Comparison of ENCODE assay signal across 24 cellular contexts in genomic region chr6:22322103-22322882, GRCh38. TPM values are rescaled to one million over a fixed set of nuclear protein-coding genes. Genes with fewer than 3 reads are reported as not detected.
DNase-seq lines count a peak whose midpoint lies in the region; ATAC-seq and TF ChIP-seq lines count a peak whose summit lies in the region.
"Had no signal": no experiment of that assay in that cellular context is flagged by ENCODE, and none has a peak within 500 bp of the region (broad histone marks: within the 10 kb centered on the region; RNA-seq: fewer than 3 reads in every experiment).

No MANE protein-coding gene starts in this region.

- H3K9me2 ChIP-seq in GM23338 (ENCODE audit: insufficient read depth) (no peaks in the 10 kb centered on the region), OCI-LY1 (ENCODE audit: low read depth, low read length) (no peaks in the 10 kb centered on the region)

- H3K4me2 ChIP-seq in GM23338 (no peak overlapping the region), OCI-LY1 (ENCODE audit: low read length) (peak overlapping the region; percentile 39)

- H3K79me2 ChIP-seq in GM23338 (replicated peaks; ENCODE audit: insufficient read depth) (no peaks in the 10 kb centered on the region), OCI-LY1 (ENCODE audit: insufficient read depth, low read length) (no peaks in the 10 kb centered on the region)

- H4K20me1 ChIP-seq in GM23338 (replicated peaks; ENCODE audit: insufficient read depth) (no peaks in the 10 kb centered on the region), OCI-LY1 (ENCODE audit: insufficient read depth, low read length) (no peaks in the 10 kb centered on the region)

- H3F3A ChIP-seq in GM23338 (replicated peaks; ENCODE audit: low read depth) (no peaks in the 10 kb centered on the region), OCI-LY1 (ENCODE audit: insufficient read depth, low read length) (peaks cover 6% of the 10 kb centered on the region; the same call in 1 of the 2 replicates)

- H3K9ac ChIP-seq in OCI-LY1 (ENCODE audit: low read length) = peak overlapping the region; percentile 51

- no peaks in the 10 kb centered on the region for H3K4me1 ChIP-seq in GM23338 (ENCODE audit: insufficient read depth)
- H3K4me1 ChIP-seq in OCI-LY1 (ENCODE audit: insufficient read depth, low read length, severe bottlenecking) = peaks cover 51% of the 10 kb centered on the region
- H3K4me1 ChIP-seq: left ventricle myocardium inferior had no signal

- H3K9me3 Mint-ChIP-seq in GM23338 = peaks cover 21% of the 10 kb centered on the region
- H3K9me3 Mint-ChIP-seq in mesothelial cell of epicardium = peaks cover 4% of the 10 kb centered on the region
- H3K9me3 Mint-ChIP-seq: activated naive CD4-positive, alpha-beta T cell treated with anti-CD3 and anti-CD28 coated beads for 36 hours; naive thymus-derived CD8-positive, alpha-beta T cell; stimulated activated naive CD8-positive, alpha-beta T cell treated with anti-CD3 and anti-CD28 coated beads, Interleukin-15, amount 100 ng/mL, for 72 hours had no signal

- H3K4me3 Mint-ChIP-seq in GM23338 (no peak overlapping the region), mesothelial cell of epicardium (no peak overlapping the region)
- H3K4me3 Mint-ChIP-seq: activated CD4-positive, alpha-beta T cell treated with anti-CD3 and anti-CD28 coated beads for 36 hours; activated naive CD4-positive, alpha-beta T cell treated with anti-CD3 and anti-CD28 coated beads for 36 hours; naive thymus-derived CD8-positive, alpha-beta T cell; stimulated activated naive CD8-positive, alpha-beta T cell treated with anti-CD3 and anti-CD28 coated beads, Interleukin-15, amount 100 ng/mL, for 72 hours had no signal

- H3K36me3 ChIP-seq in GM23338 (ENCODE audit: insufficient read depth) = no peaks in the 10 kb centered on the region
- no peaks in the 10 kb centered on the region for H3K36me3 ChIP-seq in OCI-LY1 (ENCODE audit: insufficient read depth, low read length)
- H3K36me3 ChIP-seq: brain microvascular endothelial cell, left ventricle myocardium inferior, vagina had no signal

- H2AFZ ChIP-seq in GM23338 (peak overlapping the region; percentile 86; the same call in 1 of the 2 replicates), OCI-LY1 (ENCODE audit: low read length) (no peak overlapping the region)

- H3K27me3 ChIP-seq in GM23338 (ENCODE audit: insufficient read depth) = no peaks in the 10 kb centered on the region
- H3K27me3 ChIP-seq in OCI-LY1 (ENCODE audit: insufficient read depth, low read length) = no peaks in the 10 kb centered on the region
- H3K27me3 ChIP-seq: brain microvascular endothelial cell, vagina had no signal

- H3K27me3 Mint-ChIP-seq in GM23338 (ENCODE audit: insufficient read depth, low read depth, poor library complexity) = peaks cover 3% of the 10 kb centered on the region
- no peaks in the 10 kb centered on the region for H3K27me3 Mint-ChIP-seq in mesothelial cell of epicardium (ENCODE audit: low read depth)
- H3K27me3 Mint-ChIP-seq: activated CD4-positive, alpha-beta T cell treated with anti-CD3 and anti-CD28 coated beads for 36 hours; naive thymus-derived CD8-positive, alpha-beta T cell; stimulated activated naive CD8-positive, alpha-beta T cell treated with anti-CD3 and anti-CD28 coated beads, Interleukin-15, amount 100 ng/mL, for 72 hours had no signal

- no peaks in the 10 kb centered on the region for H3K9me3 ChIP-seq in OCI-LY1 (ENCODE audit: low read length)
- H3K9me3 ChIP-seq: left ventricle myocardium inferior, vagina had no signal

- no peaks in the 10 kb centered on the region for H3K4me1 Mint-ChIP-seq in GM23338
- peaks cover 30% of the 10 kb centered on the region for H3K4me1 Mint-ChIP-seq in mesothelial cell of epicardium
- H3K4me1 Mint-ChIP-seq: activated CD4-positive, alpha-beta T cell treated with anti-CD3 and anti-CD28 coated beads for 36 hours; naive thymus-derived CD8-positive, alpha-beta T cell; stimulated activated naive CD8-positive, alpha-beta T cell treated with anti-CD3 and anti-CD28 coated beads, Interleukin-15, amount 100 ng/mL, for 72 hours had no signal

- TF ChIP-seq CTCF in GM12865 (IDR thresholded peaks at IDR 0.05; ENCODE audit: insufficient read depth, low read depth, low read length, missing control alignments) = no peak
- TF ChIP-seq CTCF in GM23338 (conservative IDR thresholded peaks at IDR 0.05; ENCODE audit: low read depth in 2 of 2) = no peak
- no peak for TF ChIP-seq CTCF in OCI-LY1 (IDR thresholded peaks at IDR 0.05; ENCODE audit: low read length)
- no peak for TF ChIP-seq CTCF in mesothelial cell of epicardium (IDR thresholded peaks at IDR 0.05; ENCODE audit: unreplicated experiment)

- H3K36me3 Mint-ChIP-seq in GM23338 (ENCODE audit: low read depth) = peaks cover 17% of the 10 kb centered on the region
- H3K36me3 Mint-ChIP-seq in mesothelial cell of epicardium = peaks cover 3% of the 10 kb centered on the region
- H3K36me3 Mint-ChIP-seq: naive thymus-derived CD8-positive, alpha-beta T cell had no signal

- ATAC-seq in GM23338 = no peak
- ATAC-seq: activated CD4-positive, alpha-beta T cell treated with anti-CD3 and anti-CD28 coated beads for 36 hours; naive thymus-derived CD8-positive, alpha-beta T cell; stimulated activated naive CD8-positive, alpha-beta T cell treated with anti-CD3 and anti-CD28 coated beads, Interleukin-15, amount 100 ng/mL, for 72 hours had no signal

- no peak overlapping the region for H3K27ac Mint-ChIP-seq in GM23338
- peak overlapping the region; percentile 19 for H3K27ac Mint-ChIP-seq in mesothelial cell of epicardium
- H3K27ac Mint-ChIP-seq: activated CD4-positive, alpha-beta T cell treated with anti-CD3 and anti-CD28 coated beads for 36 hours; activated naive CD4-positive, alpha-beta T cell treated with anti-CD3 and anti-CD28 coated beads for 36 hours; naive thymus-derived CD8-positive, alpha-beta T cell; stimulated activated naive CD8-positive, alpha-beta T cell treated with anti-CD3 and anti-CD28 coated beads, Interleukin-15, amount 100 ng/mL, for 72 hours had no signal

- DNase-seq in GM12865 (ENCODE audit: low read depth) (peak; percentile 81), GM23338 (ENCODE audit: low spot score) (no peak), mesothelial cell of epicardium (ENCODE audit: low spot score in 2 of 2, unreplicated experiment in 2 of 2) (no peak), 8988T (no peak), foreskin melanocyte (no peak), erythroblast (lab: John Stamatoyannopoulos, UW) (no peak), DMS79 treated with DMSO at 0.1 percent for 48 hours (lab: John Stamatoyannopoulos, UW) (no peak)
- DNase-seq: activated CD4-positive, alpha-beta T cell treated with anti-CD3 and anti-CD28 coated beads for 36 hours; activated CD8-positive, alpha-beta memory T cell treated with anti-CD3 and anti-CD28 coated beads, Interleukin-2, amount 50 U/mL, for 48 hours; activated naive CD4-positive, alpha-beta T cell treated with anti-CD3 and anti-CD28 coated beads for 36 hours; brain microvascular endothelial cell; effector CD4-positive, alpha-beta T cell; GF-D8; GOT3; left ventricle myocardium inferior; naive thymus-derived CD8-positive, alpha-beta T cell; NCI-H1105; NCI-H226; SIG-M5; stimulated activated naive CD8-positive, alpha-beta T cell treated with anti-CD3 and anti-CD28 coated beads, Interleukin-15, amount 100 ng/mL, for 72 hours had no signal

- H3K27ac ChIP-seq in GM23338 (ENCODE audit: low read depth) (no peak overlapping the region), OCI-LY1 (ENCODE audit: low read depth, low read length, poor library complexity, severe bottlenecking) (peak overlapping the region; percentile 96)
- H3K27ac ChIP-seq: brain microvascular endothelial cell, left ventricle myocardium inferior, vagina had no signal

- peak overlapping the region; percentile 17; the same call in 1 of the 2 replicates for H3K4me3 ChIP-seq in GM12865 (ENCODE audit: low read depth, low read length)
- no peak overlapping the region for H3K4me3 ChIP-seq in GM23338
- no peak overlapping the region for H3K4me3 ChIP-seq in OCI-LY1 (ENCODE audit: low read depth, low read length, poor library complexity, severe bottlenecking)
- H3K4me3 ChIP-seq: left ventricle myocardium inferior, vagina had no signal

- TF ChIP-seq POLR2A in erythroblast (IDR thresholded peaks at IDR 0.05; ENCODE audit: low read length) = no peak

TF ChIP-seq in GM23338, 12 proteins besides CTCF, POLR2A, EP300 and RAD21 (continues in another document):
- TF ChIP-seq STAT1 (IDR thresholded peaks at IDR 0.05; ENCODE audit: unreplicated experiment) (no peak), JUNB (IDR thresholded peaks at IDR 0.05; ENCODE audit: unreplicated experiment) (no peak), CREB1 (CRISPR knock-in tag; IDR thresholded peaks at IDR 0.05; ENCODE audit: low read depth) (no peak), ETS1 (IDR thresholded peaks at IDR 0.05) (no peak), ZNF331 (CRISPR knock-in tag; IDR thresholded peaks at IDR 0.05; ENCODE audit: low read depth) (no peak), POLR2AphosphoS5 (IDR thresholded peaks at IDR 0.05; ENCODE audit: low read depth) (no peak), EZH2phosphoT487 (IDR thresholded peaks at IDR 0.05; ENCODE audit: unreplicated experiment) (no peak), ZNF114 (CRISPR knock-in tag; IDR thresholded peaks at IDR 0.05) (no peak), NANOG (IDR thresholded peaks at IDR 0.05; ENCODE audit: borderline replicate concordance) (no peak)

RNA-seq across cellular contexts. Expression of gene PRL, which starts 25.5 kb away (rescaled TPM):
- not detected in 2 replicates for total RNA-seq in GM23338 (2014; rRNA removed; shearing (Covaris generic))
- not detected in 2 replicates for polyA plus RNA-seq in GM23338 (2016; fragmentation: Nextera tagmentation; extraction: Ambion mirVana)
- 0.23 TPM in 1 of 3 replicates, not detected in the others for total RNA-seq in mesothelial cell of epicardium
- total RNA-seq: activated CD4-positive, alpha-beta T cell treated with anti-CD3 and anti-CD28 coated beads for 36 hours; activated naive CD4-positive, alpha-beta T cell treated with anti-CD3 and anti-CD28 coated beads for 36 hours; left ventricle myocardium inferior; pulmonary artery endothelial cell; T-helper 2 cell treated with Interferon-gamma antibody and Interleukin-4, amounts not matched to agents 100 ng/mL and 5 ng/mL, for 36 hours; vagina had no signal
